ENCODE assay signal across 25 cellular contexts in genomic region chr4:189113389-189113888, GRCh38.
"Had no signal": no experiment of that assay in that cellular context is flagged by ENCODE, and none has a peak within 500 bp of the region (broad histone marks: within the 10 kb centered on the region; RNA-seq: fewer than 3 reads in every experiment).

No MANE protein-coding gene starts in this region.

- H3K4me3 ChIP-seq: heart right ventricle, hepatocyte, left ventricle myocardium inferior, neural progenitor cell, ovary, right atrium auricular region, skin epidermis, suprapubic skin, thoracic aorta, tibial artery, upper lobe of right lung had no signal

- H3K9me3 ChIP-seq: heart right ventricle, left ventricle myocardium inferior, ovary, right atrium auricular region, suprapubic skin, thoracic aorta, tibial artery, upper lobe of right lung had no signal

- H3K36me3 ChIP-seq: heart right ventricle, left ventricle myocardium inferior, neural progenitor cell, ovary, right atrium auricular region, suprapubic skin, thoracic aorta, tibial artery, upper lobe of right lung had no signal

- FAIRE-seq: keratinocyte, urothelium cell line had no signal

- H3K27me3 Mint-ChIP-seq: memory B cell; naive B cell; progenitor cell of endocrine pancreas; stimulated activated naive CD8-positive, alpha-beta T cell treated with anti-CD3 and anti-CD28 coated beads, Interleukin-15, Interleukin-2, amounts not matched to agents 100 ng/mL and 50 ng/mL, for 24 hours had no signal

- ATAC-seq: heart right ventricle; left colon; natural killer cell; sciatic nerve; stimulated activated effector memory CD8-positive, alpha-beta T cell treated with anti-CD3 and anti-CD28 coated beads, Interleukin-12 subunit alpha, Interleukin-12 subunit beta, amount 100 ng/mL, for 72 hours; upper lobe of right lung had no signal

- DNase-seq: heart right ventricle; left colon; left ventricle myocardium inferior; naive B cell; natural killer cell; nephron progenitor cell; ovary; stimulated activated CD4-positive, alpha-beta T cell treated with anti-CD3 and anti-CD28 coated beads, Interleukin-4, amount 100 ng/mL, for 24 hours; stimulated activated naive CD4-positive, alpha-beta T cell; tibial artery; trophoblast cell; upper lobe of right lung had no signal

- H3K36me3 Mint-ChIP-seq: memory B cell; naive B cell; natural killer cell; neural progenitor cell; stimulated activated effector memory CD8-positive, alpha-beta T cell treated with anti-CD3 and anti-CD28 coated beads, Interleukin-12 subunit alpha, Interleukin-12 subunit beta, amount 100 ng/mL, for 72 hours had no signal

- H3K79me2 ChIP-seq: hepatocyte had no signal

- H3K4me1 ChIP-seq: heart right ventricle, left ventricle myocardium inferior, neural progenitor cell, right atrium auricular region, suprapubic skin, tibial artery, upper lobe of right lung had no signal

- H3K27me3 ChIP-seq: hepatocyte, neural progenitor cell, ovary, right atrium auricular region, suprapubic skin, tibial artery, upper lobe of right lung had no signal

- H3K27ac ChIP-seq: heart right ventricle, hepatocyte, left ventricle myocardium inferior, neural progenitor cell, ovary, right atrium auricular region, skin epidermis, suprapubic skin, thoracic aorta, tibial artery, upper lobe of right lung had no signal

- H3K9ac ChIP-seq: neural progenitor cell had no signal

- H3K4me1 Mint-ChIP-seq: memory B cell; naive B cell; natural killer cell; nephron progenitor cell; neural progenitor cell; stimulated activated effector memory CD8-positive, alpha-beta T cell treated with anti-CD3 and anti-CD28 coated beads, Interleukin-12 subunit alpha, Interleukin-12 subunit beta, amount 100 ng/mL, for 72 hours had no signal

- H2AFZ ChIP-seq: hepatocyte, neural progenitor cell had no signal

- H3K4me3 Mint-ChIP-seq: memory B cell; naive B cell; natural killer cell; nephron progenitor cell; neural progenitor cell; stimulated activated effector memory CD8-positive, alpha-beta T cell treated with anti-CD3 and anti-CD28 coated beads, Interleukin-12 subunit alpha, Interleukin-12 subunit beta, amount 100 ng/mL, for 72 hours; stimulated activated naive CD8-positive, alpha-beta T cell treated with anti-CD3 and anti-CD28 coated beads, Interleukin-15, Interleukin-2, amounts not matched to agents 100 ng/mL and 50 ng/mL, for 24 hours had no signal

- H3K4me2 ChIP-seq: hepatocyte, neural progenitor cell had no signal

- H3K9me3 Mint-ChIP-seq: memory B cell, neural progenitor cell had no signal

- H3K27ac Mint-ChIP-seq: memory B cell; naive B cell; natural killer cell; nephron progenitor cell; progenitor cell of endocrine pancreas; stimulated activated effector memory CD8-positive, alpha-beta T cell treated with anti-CD3 and anti-CD28 coated beads, Interleukin-12 subunit alpha, Interleukin-12 subunit beta, amount 100 ng/mL, for 72 hours; stimulated activated naive CD8-positive, alpha-beta T cell treated with anti-CD3 and anti-CD28 coated beads, Interleukin-15, Interleukin-2, amounts not matched to agents 100 ng/mL and 50 ng/mL, for 24 hours had no signal
